Comparison of ENCODE assay signal across 23 cellular contexts in genomic region chr4:14180166-14180565, GRCh38.
"Had no signal": no experiment of that assay in that cellular context is flagged by ENCODE, and none has a peak within 500 bp of the region (broad histone marks: within the 10 kb centered on the region; RNA-seq: fewer than 3 reads in every experiment).

No MANE protein-coding gene starts in this region.

- FAIRE-seq: bronchial epithelial cell had no signal

- H3K4me3 Mint-ChIP-seq: activated B cell treated with CpG ODN at 0.5 μM for 24 hours; activated CD4-positive, alpha-beta T cell treated with anti-CD3 and anti-CD28 coated beads, Interleukin-2, amount 10 ng/mL, durations not matched to agents 24 days and 14 days; activated CD8-positive, alpha-beta memory T cell treated with anti-CD3 and anti-CD28 coated beads, Interleukin-2, amount 10 ng/mL, durations not matched to agents 7 days and 5 days; activated naive CD4-positive, alpha-beta T cell treated with anti-CD3 and anti-CD28 coated beads, Interleukin-2, amount 50 U/mL, for 24 hours; activated T-cell treated with anti-CD3 and anti-CD28 coated beads, Interleukin-2, amount 50 U/mL, for 24 hours; activated T-helper 1 cell treated with anti-CD3 and anti-CD28 coated beads, Interleukin-12 subunit alpha, Interleukin-12 subunit beta, Interleukin-2, Interleukin-4 antibody, amounts not matched to agents 30 ng/mL and 10 ng/mL and 1 ng/mL, durations not matched to agents 14 hours and 24 hours and 36 hours; T-helper 17 cell had no signal

- H3K27me3 Mint-ChIP-seq: activated B cell treated with CpG ODN at 0.5 μM for 24 hours; activated CD4-positive, alpha-beta T cell treated with anti-CD3 and anti-CD28 coated beads, Interleukin-2, amount 10 ng/mL, durations not matched to agents 24 days and 14 days; activated CD8-positive, alpha-beta memory T cell treated with anti-CD3 and anti-CD28 coated beads, Interleukin-2, amount 10 ng/mL, durations not matched to agents 7 days and 5 days; activated naive CD4-positive, alpha-beta T cell treated with anti-CD3 and anti-CD28 coated beads, Interleukin-2, amount 50 U/mL, for 24 hours; activated T-cell treated with anti-CD3 and anti-CD28 coated beads, Interleukin-2, amount 50 U/mL, for 24 hours; T-helper 17 cell had no signal

- ATAC-seq: activated CD8-positive, alpha-beta memory T cell treated with anti-CD3 and anti-CD28 coated beads, Interleukin-2, amount 10 ng/mL, durations not matched to agents 7 days and 5 days; T-helper 17 cell had no signal

- H3K27ac Mint-ChIP-seq: activated CD4-positive, alpha-beta T cell treated with anti-CD3 and anti-CD28 coated beads, Interleukin-2, amount 10 ng/mL, durations not matched to agents 24 days and 14 days; activated CD8-positive, alpha-beta memory T cell treated with anti-CD3 and anti-CD28 coated beads, Interleukin-2, amount 10 ng/mL, durations not matched to agents 7 days and 5 days; activated naive CD4-positive, alpha-beta T cell treated with anti-CD3 and anti-CD28 coated beads, Interleukin-2, amount 50 U/mL, for 24 hours; activated T-cell treated with anti-CD3 and anti-CD28 coated beads, Interleukin-2, amount 50 U/mL, for 24 hours; activated T-helper 1 cell treated with anti-CD3 and anti-CD28 coated beads, Interleukin-12 subunit alpha, Interleukin-12 subunit beta, Interleukin-2, Interleukin-4 antibody, amounts not matched to agents 30 ng/mL and 10 ng/mL and 1 ng/mL, durations not matched to agents 14 hours and 24 hours and 36 hours; T-helper 17 cell had no signal

- H3K9me3 Mint-ChIP-seq: activated B cell treated with CpG ODN at 0.5 μM for 24 hours; activated naive CD4-positive, alpha-beta T cell treated with anti-CD3 and anti-CD28 coated beads, Interleukin-2, amount 50 U/mL, for 24 hours; activated T-cell treated with anti-CD3 and anti-CD28 coated beads, Interleukin-2, amount 50 U/mL, for 24 hours; activated T-helper 1 cell treated with anti-CD3 and anti-CD28 coated beads, Interleukin-12 subunit alpha, Interleukin-12 subunit beta, Interleukin-2, Interleukin-4 antibody, amounts not matched to agents 30 ng/mL and 10 ng/mL and 1 ng/mL, durations not matched to agents 14 hours and 24 hours and 36 hours had no signal

- DNase-seq: activated B cell treated with CpG ODN at 0.5 μM for 24 hours; activated CD4-positive, alpha-beta T cell treated with anti-CD3 and anti-CD28 coated beads for 1 hour; activated CD4-positive, alpha-beta T cell treated with anti-CD3 and anti-CD28 coated beads, Interleukin-2, amount 10 ng/mL, durations not matched to agents 24 days and 14 days; activated CD4-positive, alpha-beta T cell treated with anti-CD3 and anti-CD28 coated beads, Interleukin-2, amount 50 U/mL, for 48 hours; activated CD8-positive, alpha-beta memory T cell treated with anti-CD3 and anti-CD28 coated beads, Interleukin-2, amount 10 ng/mL, durations not matched to agents 7 days and 5 days; activated effector memory CD4-positive, alpha-beta T cell treated with Interleukin-2 at 50 U/mL for 16 hours; activated naive CD4-positive, alpha-beta T cell; activated T-cell treated with anti-CD3 and anti-CD28 coated beads, Interleukin-2, amount 50 U/mL, for 24 hours; aorta; central memory CD4-positive, alpha-beta T cell; Kasumi-1; NCI-H1105; NCI-H1436; NCI-H1694 treated with DMSO at 0.1 percent for 48 hours; NCI-H2081 treated with DMSO at 0.1 percent for 48 hours; NCI-H446; NCI-H524; SIG-M5; T-helper 17 cell; T-helper 9 cell had no signal
